ENCODE assay signal across 8 cellular contexts in genomic region chr16:3282747-3283524, GRCh38. TPM values are rescaled to one million over a fixed set of nuclear protein-coding genes. Genes with fewer than 3 reads are reported as not detected.
DNase-seq lines count a peak whose midpoint lies in the region; ATAC-seq and TF ChIP-seq lines count a peak whose summit lies in the region.

ZNF263 (plus strand) TSS chr16:3283491; CDS start chr16:3283819, 328 bp downstream.

- H3K4me1 ChIP-seq in CD4-positive, alpha-beta memory T cell (ENCODE audit: insufficient read depth, low read length), result peaks cover 27% of the 10 kb centered on the region
- peaks cover 10 to 13% of the 10 kb centered on the region in 2 donors for H3K4me1 ChIP-seq in lung (ENCODE audit: control insufficient read depth in 2 of 2, insufficient read depth in 2 of 2, low read length in 2 of 2)

- H3K9me3 Mint-ChIP-seq in CD4-positive, alpha-beta memory T cell, result peaks cover 0 to 26% (median 15%) of the 10 kb centered on the region in 8 donors

- DNase-seq in CD4-positive, alpha-beta memory T cell, result peak; percentile 92 to 97 (median 95)
- peak; percentile 87 for DNase-seq in HS-27A (ENCODE audit: low read depth)
- peak; percentile 81 for DNase-seq in NK-92 (lab: John Stamatoyannopoulos, UW; ENCODE audit: unreplicated experiment)
- peak; percentile 80 to 84 for DNase-seq in activated CD8-positive, alpha-beta memory T cell treated with anti-CD3 and anti-CD28 coated beads for 1 hour (ENCODE audit: extremely low read depth in 1 of 2, low read depth in 1 of 2)
- peak; percentile 89 for DNase-seq in effector CD8-positive, alpha-beta T cell (lab: John Stamatoyannopoulos, UW)
- peak; percentile 96 for DNase-seq in lung (ENCODE audit: low spot score)
- peak; percentile 81 to 89 (median 89) for DNase-seq in stimulated activated CD4-positive, alpha-beta T cell treated with anti-CD3 and anti-CD28 coated beads, TNF-alpha, amount 100 ng/mL, for 4 hours (ENCODE audit: low read depth in 3 of 3)

- peak within 1 kb of the TSS; percentile 93 to 99 (median 98) for H3K27ac Mint-ChIP-seq in CD4-positive, alpha-beta memory T cell

- H3K4me1 Mint-ChIP-seq in CD4-positive, alpha-beta memory T cell, result peaks cover 18 to 45% (median 30%) of the 10 kb centered on the region in 4 donors

- peak within 1 kb of the TSS; percentile 87 for H3K27ac ChIP-seq in CD4-positive, alpha-beta memory T cell (ENCODE audit: low read depth, low read length)
- peak within 1 kb of the TSS; percentile 91 to 99 for H3K27ac ChIP-seq in lung (ENCODE audit: low read depth in 1 of 2, low read length in 1 of 2)

- H3K27me3 Mint-ChIP-seq in CD4-positive, alpha-beta memory T cell, result no peaks in the 10 kb centered on the region

- peak within 1 kb of the TSS; percentile 93 to 97 (median 95) for H3K4me3 Mint-ChIP-seq in CD4-positive, alpha-beta memory T cell

- CTCF ChIA-PET in CD4-positive, alpha-beta memory T cell (lab: Charles Lee; ENCODE audit: partially characterized antibody), result interaction anchor here (1.0 to 1.6 kb wide), 6 partner anchors 15 to 255 kb away, joined by 3 to 7 read pairs (median 3); partner anchors contain the start of genes TIGD7 and ZNF75A

- H3K36me3 ChIP-seq in CD4-positive, alpha-beta memory T cell (ENCODE audit: insufficient read depth, low read length), result peaks cover 18% of the 10 kb centered on the region
- H3K36me3 ChIP-seq in lung (ENCODE audit: control insufficient read depth in 2 of 2, insufficient read depth in 2 of 2, low read length in 2 of 2), result peaks cover 5 to 16% of the 10 kb centered on the region in 2 donors

- intact Hi-C loops in CD4-positive, alpha-beta memory T cell (cut with micrococcal nuclease), result loop anchor here (1.0 to 5.0 kb wide), 10 partner anchors 19 to 217 kb away; partner anchors contain the start of genes TIGD7, ZNF174, ZNF200 and ZNF75A

- H3K4me3 ChIP-seq in CD4-positive, alpha-beta memory T cell (ENCODE audit: low read length in 2 of 2), result peak within 1 kb of the TSS; percentile 66 to 68
- peak within 1 kb of the TSS; percentile 62 for H3K4me3 ChIP-seq in lung

- no peak for TF ChIP-seq CTCF in lung (IDR thresholded peaks at IDR 0.05; ENCODE audit: control extremely low read depth, extremely low read depth)

- H3K27me3 ChIP-seq in CD4-positive, alpha-beta memory T cell (ENCODE audit: insufficient read depth, low read length), result no peaks in the 10 kb centered on the region
- no peaks in the 10 kb centered on the region for H3K27me3 ChIP-seq in lung (ENCODE audit: control insufficient read depth, insufficient read depth)

- H3K9me3 ChIP-seq in CD4-positive, alpha-beta memory T cell (ENCODE audit: control insufficient read depth in 1 of 2, low read length in 2 of 2), result peaks cover 0 to 5% of the 10 kb centered on the region in 2 donors
- H3K9me3 ChIP-seq in lung (ENCODE audit: control insufficient read depth in 2 of 2, insufficient read depth in 1 of 2, low read length in 1 of 2), result peaks cover 0 to 11% of the 10 kb centered on the region in 2 donors

- H3K36me3 Mint-ChIP-seq in CD4-positive, alpha-beta memory T cell, result peaks cover 37 to 45% of the 10 kb centered on the region in 2 donors

- 0% methylated on average over 54 to 70 of the region's 70 CpGs for WGBS in lung, 2 donors

- ATAC-seq in GM19467 (IDR thresholded peaks at IDR 0.05; ENCODE audit: unreplicated experiment) (peak; percentile 73), lung (ENCODE audit: insufficient read depth, low FRiP score) (peak; percentile 94)

- POLR2A ChIA-PET in CD4-positive, alpha-beta memory T cell (lab: Charles Lee; ENCODE audit: partially characterized antibody), result interaction anchor here (0.6 to 6.9 kb wide), 43 partner anchors 8 to 1950 kb away, joined by 3 to 80 read pairs (median 5); partner anchors contain the start of genes CLUAP1, CORO7, FLYWCH2 and IL32

RNA-seq across cellular contexts. Expression of gene ZNF263, which starts in this region (rescaled TPM):
- 10 to 100 TPM; 44.0 to 45.1 TPM for total RNA-seq in CD4-positive, alpha-beta memory T cell
- 10 to 100 TPM; 29.3 to 37.8 TPM for polyA plus RNA-seq in CD4-positive, alpha-beta memory T cell
- total RNA-seq in lung, result 10 to 100 TPM; 27.3 to 48.4 TPM
- 10 to 100 TPM; 13.4 to 23.9 TPM for polyA plus RNA-seq in lung

Comparison
In these comparisons a context has a peak if more than half of its experiments do, and no peak if none do; other contexts are left out.
1. Peak in every context shown above with its lines: DNase-seq, ATAC-seq, H3K4me3 ChIP-seq and H3K27ac ChIP-seq.